6 cellular contexts compared by ENCODE assay signal in the genomic region with DNA sequence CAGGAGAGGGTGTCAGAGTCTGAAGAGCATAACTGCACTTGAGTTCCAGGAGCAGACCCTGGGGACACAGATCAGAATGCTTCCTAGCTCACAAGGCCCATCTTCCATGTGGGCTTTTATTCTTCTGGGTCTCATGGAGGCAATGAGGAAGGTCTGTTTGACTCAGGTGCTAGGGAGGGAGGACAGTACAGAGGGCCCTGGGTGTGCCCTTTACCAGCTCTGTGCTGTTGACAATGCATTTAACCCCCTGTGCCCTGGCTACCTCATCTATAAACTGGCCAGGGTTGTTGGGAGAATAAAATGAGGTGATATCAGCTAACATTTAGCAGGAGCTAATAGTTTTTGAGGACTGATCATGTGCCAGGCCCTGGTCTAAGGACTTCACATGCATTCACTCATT.
"Had no signal": no experiment of that assay in that cellular context is flagged by ENCODE, and none has a peak within 500 bp of the region (broad histone marks: within the 10 kb centered on the region; RNA-seq: fewer than 3 reads in every experiment).

No MANE protein-coding gene starts in this region.

- ATAC-seq: K562 had no signal

- H3K9ac ChIP-seq: GM23248 had no signal

- DNase-seq: GM23248, GOT3, H7, HCEC 1CT, IMR-90 had no signal

- H2AFZ ChIP-seq: GM23248 had no signal

- H3K4me3 ChIP-seq: GM23248, K562 had no signal

- H3K27ac ChIP-seq: GM23248 had no signal
